ENCODE assay signal across 9 cellular contexts in genomic region chr7:47941136-47941844, GRCh38. TPM values are rescaled to one million over a fixed set of nuclear protein-coding genes. Genes with fewer than 3 reads are reported as not detected.
DNase-seq lines count a peak whose midpoint lies in the region; ATAC-seq, FAIRE-seq and TF ChIP-seq lines count a peak whose summit lies in the region.
"Had no signal": no experiment of that assay in that cellular context is flagged by ENCODE, and none has a peak within 500 bp of the region (broad histone marks: within the 10 kb centered on the region; RNA-seq: fewer than 3 reads in every experiment).

No MANE protein-coding gene starts in this region.

- H3K9me3 ChIP-seq in kidney (ENCODE audit: control insufficient read depth in 1 of 2, low read length in 2 of 2) (no peaks in the 10 kb centered on the region), transverse colon (no peaks in the 10 kb centered on the region)

- intact Hi-C loops in kidney (cut with DNase I): loop anchor here (10.0 kb wide), 1 partner anchor 164 kb away; no protein-coding TSS in a partner anchor
- intact Hi-C loops in transverse colon (cut with DNase I; ENCODE audit: low total_unique reads): no loop called here

- WGBS in transverse colon (ENCODE audit: low coverage in 1 of 2), 2 donors: 73 to 85% methylated on average over 6 to 9 of the region's 9 CpGs

- H3K27ac ChIP-seq in kidney (ENCODE audit: low read depth in 2 of 2, low read length in 2 of 2) (peak overlapping the region in 1 of 2 donors; percentile 70), transverse colon (peak overlapping the region; percentile 77 to 85 (median 82))

- H3K27me3 ChIP-seq in bronchial epithelial cell (ENCODE audit: control insufficient read depth, insufficient read depth, low read length): no peaks in the 10 kb centered on the region
- H3K27me3 ChIP-seq in transverse colon: no peaks in the 10 kb centered on the region

- no peak for TF ChIP-seq POLR2A in transverse colon (IDR thresholded peaks at IDR 0.05)

- in situ Hi-C loops in transverse colon (cut with MboI; ENCODE audit: low pct_ligation_motif_present in 1 of 4, low pct_unique_long_range_greater_than_20kb in 1 of 4, low sequenced_read_pairs in 3 of 4): loop anchor here in 3 of 4 donors (5.0 to 10.0 kb wide), 2 partner anchors 166 to 174 kb away; no protein-coding TSS in a partner anchor

- H3K4me1 ChIP-seq in kidney (ENCODE audit: control insufficient read depth in 1 of 2, insufficient read depth in 1 of 2, low read depth in 1 of 2, low read length in 2 of 2) (peaks cover 1 to 4% of the 10 kb centered on the region in 2 donors), transverse colon (peaks cover 6 to 39% (median 19%) of the 10 kb centered on the region in 4 donors)

- DNase-seq in HTR-8/SVneo (ENCODE audit: insufficient read length, low spot score) (peak; percentile 68), bronchial epithelial cell (ENCODE audit: low read depth) (peak; percentile 74), kidney (peak; percentile 85), transverse colon (no peak), DMS153 treated with DMSO at 0.1 percent for 48 hours (lab: John Stamatoyannopoulos, UW; ENCODE audit: unreplicated experiment) (no peak), NCI-H2227 (lab: John Stamatoyannopoulos, UW; ENCODE audit: unreplicated experiment) (no peak)
- DNase-seq in activated naive CD4-positive, alpha-beta T cell (lab: John Stamatoyannopoulos, UW): no peak
- DNase-seq: NCI-H526 had no signal

- TF ChIP-seq CTCF in bronchial epithelial cell (IDR thresholded peaks at IDR 0.05; ENCODE audit: insufficient read depth, low read length, severe bottlenecking) (no peak), kidney (IDR thresholded peaks at IDR 0.05; ENCODE audit: borderline replicate concordance, extremely low read depth, insufficient read depth) (no peak), transverse colon (IDR thresholded peaks at IDR 0.05) (no peak)

- H3K36me3 ChIP-seq in bronchial epithelial cell (ENCODE audit: control insufficient read depth, insufficient read depth, low read length) (no peaks in the 10 kb centered on the region), kidney (ENCODE audit: control insufficient read depth in 1 of 2, insufficient read depth in 2 of 2, low read length in 2 of 2) (no peaks in the 10 kb centered on the region), transverse colon (no peaks in the 10 kb centered on the region)

- TF ChIP-seq EP300 in transverse colon (IDR thresholded peaks at IDR 0.05; ENCODE audit: low read depth): no peak

- no peak for FAIRE-seq in HTR-8/SVneo (lab: Jason Lieb, UNC)
- no peak for FAIRE-seq in bronchial epithelial cell (lab: Jason Lieb, UNC)
- no peak for FAIRE-seq in kidney (lab: Jason Lieb, UNC)

- no peak overlapping the region for H3K9ac ChIP-seq in kidney (ENCODE audit: low read length in 2 of 2)

- ATAC-seq in GM21723 (IDR thresholded peaks at IDR 0.05; ENCODE audit: unreplicated experiment): no peak

- H3K4me3 ChIP-seq in bronchial epithelial cell (ENCODE audit: low read depth, low read length) (no peak overlapping the region), kidney (ENCODE audit: low read length in 2 of 2) (no peak overlapping the region), transverse colon (peak overlapping the region in 1 of 4 donors; percentile 19)

RNA-seq across cellular contexts. Expression of gene PKD1L1, which starts 7.0 kb away (rescaled TPM):
- under 0.01 and 0.26 TPM in 2 replicates for total RNA-seq in bronchial epithelial cell
- 0.82 TPM for total RNA-seq in kidney
- polyA plus RNA-seq in kidney (ENCODE audit: insufficient read depth, low read depth, low replicate concordance): 0.32 TPM
- total RNA-seq in transverse colon: 10 to 100 TPM in 2 of 4 donors, 1 to 10 TPM in 1, under 1 TPM in 1; 0.41 to 37.4 (median 17.5) TPM

RNA-seq across cellular contexts. Expression of gene HUS1, which starts 38.1 kb away (rescaled TPM):
- total RNA-seq in bronchial epithelial cell (19.5 and 19.7 TPM in 2 replicates), kidney (29.5 TPM), transverse colon (10 to 100 TPM; 37.2 to 74.8 (median 52.3) TPM)
- polyA plus RNA-seq in kidney (ENCODE audit: insufficient read depth, low read depth, low replicate concordance): 13.4 TPM

Comparison
In these comparisons a context has a peak if more than half of its experiments do, and no peak if none do; other contexts are left out.
1. DNase-seq: peak in HTR-8/SVneo (single experiment), bronchial epithelial cell (single experiment) and kidney (single experiment); none in transverse colon (single experiment), DMS153 treated with DMSO at 0.1 percent for 48 hours (single experiment), NCI-H2227 (single experiment) and activated naive CD4-positive, alpha-beta T cell (0 of 4).